Comparison of ENCODE assay signal across 7 cellular contexts in the genomic region with DNA sequence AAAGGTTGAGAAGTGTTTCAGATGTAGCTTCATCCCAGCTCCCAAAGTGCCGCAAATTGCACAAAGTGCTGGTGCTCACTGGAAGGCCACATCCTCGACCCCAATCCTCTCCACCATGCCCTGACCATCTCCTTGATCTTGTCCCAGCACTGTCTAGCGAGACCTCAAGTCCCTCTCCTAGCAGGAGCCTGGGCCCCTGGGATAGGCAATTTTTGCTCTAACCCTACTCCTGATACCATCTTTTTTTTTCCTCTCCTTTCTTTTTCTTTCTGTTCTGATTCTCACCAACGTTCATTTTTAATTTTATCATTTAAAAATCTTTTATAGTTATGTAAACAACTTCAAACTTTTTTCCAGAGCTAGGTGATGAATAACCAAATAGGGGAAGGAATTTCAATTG.
"Had no signal": no experiment of that assay in that cellular context is flagged by ENCODE, and none has a peak within 500 bp of the region (broad histone marks: within the 10 kb centered on the region; RNA-seq: fewer than 3 reads in every experiment).

No MANE protein-coding gene starts in this region.

- H3K4me2 ChIP-seq: GM23338 had no signal

- H3K4me3 Mint-ChIP-seq: GM23338 had no signal

- H3K9me3 ChIP-seq: HAP-1 had no signal

- H2AFZ ChIP-seq: GM23338 had no signal

- DNase-seq: H7, IMR-90, KBM-7 had no signal

- H3K36me3 ChIP-seq: HAP-1 had no signal

- ATAC-seq: GM23338, HCT116 had no signal

- FAIRE-seq: HTR-8/SVneo had no signal

- H3K4me3 ChIP-seq: GM23338, HAP-1 had no signal

- H3K27ac Mint-ChIP-seq: GM23338 had no signal
